ENCODE assay signal across 8 cellular contexts in genomic region chr1:30908886-30909777, GRCh38. TPM values are rescaled to one million over a fixed set of nuclear protein-coding genes. Genes with fewer than 3 reads are reported as not detected.
DNase-seq lines count a peak whose midpoint lies in the region; ATAC-seq, FAIRE-seq and TF ChIP-seq lines count a peak whose summit lies in the region.

No MANE protein-coding gene starts in this region.

- H3K27ac ChIP-seq in CD4-positive, alpha-beta T cell (ENCODE audit: low read depth, low read length): no peak overlapping the region
- H3K27ac ChIP-seq in H1 (ENCODE audit: low read depth, low read length): no peak overlapping the region

- H3K36me3 ChIP-seq in NT2/D1 (ENCODE audit: insufficient read depth, insufficient read length, low read length) (no peaks in the 10 kb centered on the region), H1 (ENCODE audit: control insufficient read depth in 2 of 4, insufficient read depth in 4 of 4, low read length in 3 of 4) (no peaks in the 10 kb centered on the region)

- peak overlapping the region; percentile 68 to 82 for H3K4me2 ChIP-seq in H1 (ENCODE audit: insufficient read depth in 1 of 2, low read depth in 2 of 2, low read length in 2 of 2)

- H3K36me3 Mint-ChIP-seq in CD4-positive, alpha-beta T cell (ENCODE audit: low read depth): no peaks in the 10 kb centered on the region
- H3K36me3 Mint-ChIP-seq in nephron (ENCODE audit: low read depth): no peaks in the 10 kb centered on the region

- H3K4me1 Mint-ChIP-seq in CD4-positive, alpha-beta T cell (ENCODE audit: low read depth): peaks cover 16% of the 10 kb centered on the region
- peaks cover 23% of the 10 kb centered on the region for H3K4me1 Mint-ChIP-seq in nephron

- intact Hi-C loops in CD4-positive, alpha-beta T cell (cut with DNase I, micrococcal nuclease): no loop called here

- no peak for ATAC-seq in CD4-positive, alpha-beta T cell (ENCODE audit: poor library complexity)
- ATAC-seq in HG03432 (IDR thresholded peaks at IDR 0.05; ENCODE audit: unreplicated experiment) (no peak), HG03342 (IDR thresholded peaks at IDR 0.05; ENCODE audit: unreplicated experiment) (no peak)

- peaks cover 0 to 5% of the 10 kb centered on the region in 2 experiments; a peak in 1 of 4 replicates for H3K79me2 ChIP-seq in H1 (ENCODE audit: control insufficient read depth in 1 of 2, insufficient read depth in 2 of 2, low read length in 2 of 2)

- H2BK15ac ChIP-seq in H1 (ENCODE audit: low read length): peak overlapping the region; percentile 93; the same call in 1 of the 2 replicates

- FAIRE-seq in H1 (lab: Jason Lieb, UNC): peak; percentile 68

- no peak overlapping the region for H3K4ac ChIP-seq in H1 (replicated peaks; ENCODE audit: insufficient read length, low read depth, low read length)

- H3K56ac ChIP-seq in H1 (replicated peaks; ENCODE audit: insufficient read length, low read depth, low read length): no peak overlapping the region

- H3K27me3 Mint-ChIP-seq in CD4-positive, alpha-beta T cell: peaks cover 44% of the 10 kb centered on the region
- peaks cover 15% of the 10 kb centered on the region for H3K27me3 Mint-ChIP-seq in nephron (ENCODE audit: low read depth)

- TF ChIP-seq CTCF in CD4-positive, alpha-beta T cell (IDR thresholded peaks at IDR 0.05): no peak
- TF ChIP-seq CTCF in H1 (IDR thresholded peaks at IDR 0.05; ENCODE audit: control extremely low read depth in 1 of 3, insufficient read depth in 1 of 3, low read depth in 1 of 3, low read length in 3 of 3) (no peak), nephron (IDR thresholded peaks at IDR 0.05; ENCODE audit: unreplicated experiment in 3 of 3) (no peak)

- no peak for TF ChIP-seq EP300 in H1 (IDR thresholded peaks at IDR 0.05; ENCODE audit: borderline replicate concordance in 1 of 2, low read depth in 2 of 2, low read length in 2 of 2)

- H2AFZ ChIP-seq in H1 (ENCODE audit: low read length): no peak overlapping the region

- WGBS in H1 (ENCODE audit: extremely low coverage in 1 of 2, insufficient coverage in 1 of 2, insufficient read length in 1 of 2, insufficient replicate concordance in 2 of 2, low coverage in 1 of 2, low lambda C conversion rate in 2 of 2, missing lambda C conversion rate in 1 of 2), 2 experiments: 25% methylated on average over 34 of the region's 43 CpGs; no CpG with 5 or more reads in 1 of the 2 experiments

- H2AK5ac ChIP-seq in H1 (ENCODE audit: low read depth, low read length): no peak overlapping the region

- H4K8ac ChIP-seq in H1 (ENCODE audit: extremely low read depth, insufficient read depth, low read length): peak overlapping the region; percentile 54

- peak overlapping the region; percentile 85; the same call in 1 of the 2 replicates for H2BK12ac ChIP-seq in H1 (ENCODE audit: low read depth, low read length)

- CTCF ChIA-PET in CD4-positive, alpha-beta T cell (lab: Charles Lee): interaction anchor here (1.0 kb wide), 1 partner anchor 190 kb away, joined by 4 read pairs; no protein-coding TSS in a partner anchor
- CTCF ChIA-PET in H1 (lab: Charles Lee; ENCODE audit: partially characterized antibody): interaction anchor here (0.6 to 27.2 kb wide), 19 partner anchors 8 to 482 kb away, joined by 3 to 1519 read pairs (median 19); partner anchors contain the start of genes LAPTM5 and MATN1

- peaks cover 7% of the 10 kb centered on the region; the same call in 1 of the 2 replicates for H3K23me2 ChIP-seq in H1 (ENCODE audit: low read depth, low read length)

- H4K91ac ChIP-seq in H1 (replicated peaks; ENCODE audit: insufficient read length, low read length): peak overlapping the region; percentile 52

- no peaks in the 10 kb centered on the region for H3K9me3 Mint-ChIP-seq in CD4-positive, alpha-beta T cell
- H3K9me3 Mint-ChIP-seq in nephron: no peaks in the 10 kb centered on the region

- H3K4me1 ChIP-seq in NT2/D1 (ENCODE audit: insufficient read depth, insufficient read length) (peaks cover 41% of the 10 kb centered on the region), H1 (replicated peaks in 1 of 4; ENCODE audit: control insufficient read depth in 3 of 4, insufficient read depth in 4 of 4, low read length in 3 of 4) (peaks cover 0 to 37% (median 22%) of the 10 kb centered on the region in 4 experiments; a peak in 6 of 7 replicates)

- H3K9me3 ChIP-seq in CD4-positive, alpha-beta T cell (ENCODE audit: control insufficient read depth, low read length): no peaks in the 10 kb centered on the region
- no peaks in the 10 kb centered on the region for H3K9me3 ChIP-seq in NT2/D1 (ENCODE audit: insufficient read depth, low read length)
- no peaks in the 10 kb centered on the region for H3K9me3 ChIP-seq in H1 (ENCODE audit: insufficient read depth in 2 of 2, low read depth in 1 of 2, low read length in 1 of 2)

- peak overlapping the region; percentile 87 for H3K9ac ChIP-seq in NT2/D1 (ENCODE audit: insufficient read length, low read depth)
- peak overlapping the region in 1 of 4 experiments; percentile 50; a peak in 1 of 7 replicates for H3K9ac ChIP-seq in H1 (replicated peaks in 1 of 4; ENCODE audit: extremely low read depth in 1 of 4, low read depth in 3 of 4, low read length in 3 of 4)

- peaks cover 4% of the 10 kb centered on the region for H3K79me1 ChIP-seq in H1 (ENCODE audit: low read depth, low read length)

- H2BK5ac ChIP-seq in H1 (ENCODE audit: low read depth, low read length): peak overlapping the region; percentile 38; the same call in 1 of the 2 replicates

- H3K14ac ChIP-seq in H1 (ENCODE audit: insufficient read length): no peak overlapping the region

- DNase-seq in CD4-positive, alpha-beta T cell: no peak
- DNase-seq in NT2/D1 (ENCODE audit: low read depth, low spot score): no peak
- DNase-seq in H1 (ENCODE audit: low read depth in 1 of 2, low spot score in 2 of 2): peak in 1 of 2 experiments; percentile 56
- DNase-seq in NCI-H226: no peak
- DNase-seq in NCI-H1105 (lab: John Stamatoyannopoulos, UW): no peak

- H4K20me1 ChIP-seq in H1 (replicated peaks in 1 of 2; ENCODE audit: control insufficient read depth in 1 of 2, insufficient read depth in 2 of 2, low read length in 2 of 2): peaks cover 13 to 16% of the 10 kb centered on the region in 2 experiments

- peak overlapping the region; percentile 51 for H3K18ac ChIP-seq in H1 (ENCODE audit: extremely low read depth, low read length)

- H3K27ac Mint-ChIP-seq in CD4-positive, alpha-beta T cell: no peak overlapping the region
- peak overlapping the region; percentile 15 to 59 (median 40) for H3K27ac Mint-ChIP-seq in nephron

- peak overlapping the region; percentile 62; the same call in 1 of the 2 replicates for H2BK20ac ChIP-seq in H1 (ENCODE audit: low read length)

- POLR2A ChIA-PET in CD4-positive, alpha-beta T cell (lab: Charles Lee): no interaction called here
- POLR2A ChIA-PET in H1 (lab: Charles Lee; ENCODE audit: partially characterized antibody): interaction anchor here (0.9 to 3.4 kb wide), 5 partner anchors 8 to 111 kb away, joined by 3 to 25 read pairs (median 7); no protein-coding TSS in a partner anchor

- peak overlapping the region; percentile 65 for H3K4me3 ChIP-seq in NT2/D1 (ENCODE audit: insufficient read length, low read depth)
- peak overlapping the region; percentile 42 to 66 (median 48) for H3K4me3 ChIP-seq in H1 (ENCODE audit: extremely low read depth in 1 of 4, insufficient read depth in 2 of 4, low read depth in 3 of 4, low read length in 4 of 4)

- no peak overlapping the region for H2BK120ac ChIP-seq in H1 (replicated peaks; ENCODE audit: low read depth, low read length)

- no peak for TF ChIP-seq RAD21 in H1 (IDR thresholded peaks at IDR 0.05 in 1 of 2, conservative IDR thresholded peaks at IDR 0.05 in 1 of 2; ENCODE audit: low read depth in 2 of 2, low read length in 2 of 2)

- H3K4me3 Mint-ChIP-seq in CD4-positive, alpha-beta T cell: peak overlapping the region; percentile 90
- peak overlapping the region; percentile 85 to 92 (median 90) for H3K4me3 Mint-ChIP-seq in nephron

- peak overlapping the region; percentile 13 for H4K5ac ChIP-seq in H1 (ENCODE audit: insufficient read length, low read depth, low read length)

- H3K27me3 ChIP-seq in CD4-positive, alpha-beta T cell (ENCODE audit: control insufficient read depth, insufficient read depth, low read length): peaks cover 23% of the 10 kb centered on the region
- H3K27me3 ChIP-seq in NT2/D1 (ENCODE audit: insufficient read depth, insufficient read length) (peaks cover 16% of the 10 kb centered on the region), H1 (replicated peaks in 1 of 4; ENCODE audit: control insufficient read depth in 3 of 4, extremely low read depth in 1 of 4, insufficient read depth in 3 of 4, low read length in 3 of 4) (peaks cover 0 to 20% (median 12%) of the 10 kb centered on the region in 4 experiments; a peak in 4 of 7 replicates)

- no peak overlapping the region for H3K23ac ChIP-seq in H1 (ENCODE audit: insufficient read length)

- TF ChIP-seq POLR2A in H1 (IDR thresholded peaks at IDR 0.05; ENCODE audit: control extremely low read depth in 1 of 2, low read depth in 2 of 2, low read length in 2 of 2): no peak

TF ChIP-seq in H1, 55 proteins besides CTCF, POLR2A, EP300 and RAD21:
- TF ChIP-seq KDM4A (IDR thresholded peaks at IDR 0.05; ENCODE audit: low read depth, low read length, severe bottlenecking): peak; percentile 10
- 0 out of 2 replicates have a peak, but pooled peaks have one; percentile 56 for TF ChIP-seq KDM1A (IDR thresholded peaks at IDR 0.05; ENCODE audit: borderline replicate concordance, low read length)
- no peak for TF ChIP-seq CHD1 (IDR thresholded peaks at IDR 0.05; ENCODE audit: low read depth, low read length)
TF ChIP-seq in H1: peak in this region for 2.

RNA-seq across cellular contexts. Expression of gene SDC3, which starts 0.6 kb away (rescaled TPM):
- total RNA-seq in CD4-positive, alpha-beta T cell: under 1 TPM in 1 of 2 experiments, not detected in 1; 0.14 TPM
- 26.8 and 27.0 TPM in 2 replicates for total RNA-seq in H1 (2021; fragmentation: NEBNext Ultra II Directional; extraction: Animal tissue kit (Norgen Biotek cat#: 25700))
- 7.0 and 12.7 TPM in 2 replicates for polyA plus RNA-seq in H1 (2011; rRNA removed)
- 8.1 TPM for polyA plus RNA-seq in H1 (2011; cell fraction: cytosol; rRNA removed)
- 18.5 TPM for polyA plus RNA-seq in H1 (2011; cell fraction: nucleus; rRNA removed)
- 17.6 to 28.5 TPM (median 21.8 TPM) in 4 replicates for polyA plus RNA-seq in H1 (2012, experiment 1 of 2)
- polyA plus RNA-seq in H1 (2012, experiment 2 of 2): 15.0 TPM
- polyA plus RNA-seq in H1 (2013, experiment 1 of 2): 32.4 TPM
- 33.1 TPM for polyA plus RNA-seq in H1 (2013, experiment 2 of 2)
- 8.2 and 9.3 TPM in 2 replicates for polyA minus RNA-seq in H1 (2011; rRNA and poly(A)+ RNA removed)
- polyA minus RNA-seq in H1 (2011; cell fraction: cytosol; rRNA and poly(A)+ RNA removed): 15.2 TPM
- 12.0 TPM for polyA minus RNA-seq in H1 (2011; cell fraction: nucleus; rRNA and poly(A)+ RNA removed)

Comparison
In these comparisons a context has a peak if more than half of its experiments do, and no peak if none do; other contexts are left out.
1. RNA of gene SDC3, which starts 0.6 kb away (total RNA-seq): 26.8 to 27.0 TPM in H1; 0.14 TPM in CD4-positive, alpha-beta T cell; every median in the first group is over 10 times any median in the second.